Comparison of ENCODE assay signal across 27 cellular contexts in the genomic region with DNA sequence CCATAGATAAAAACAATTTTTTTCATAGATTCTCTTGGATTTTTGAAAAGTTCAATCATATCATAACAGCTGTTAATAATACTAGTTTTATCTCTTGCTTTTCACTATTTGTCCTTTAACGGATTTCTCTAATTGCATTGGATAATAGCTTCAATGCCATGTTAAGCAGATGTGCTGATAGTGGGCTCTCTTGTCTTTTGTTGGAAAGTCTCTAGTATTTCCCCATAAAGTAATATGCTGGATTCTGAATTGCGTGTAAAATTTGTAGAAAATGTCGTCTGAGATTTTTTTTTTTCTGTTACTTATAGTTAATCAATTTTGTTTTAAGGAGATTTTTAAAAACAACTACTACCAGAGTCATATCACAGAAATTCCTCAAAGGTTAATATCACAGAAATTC.
"Had no signal": no experiment of that assay in that cellular context is flagged by ENCODE, and none has a peak within 500 bp of the region (broad histone marks: within the 10 kb centered on the region; RNA-seq: fewer than 3 reads in every experiment).

No MANE protein-coding gene starts in this region.

- ATAC-seq: effector memory CD8-positive, alpha-beta T cell; esophagus mucosa; foreskin keratinocyte; gastrocnemius medialis; gastroesophageal sphincter; heart left ventricle; heart right ventricle had no signal

- H2AFZ ChIP-seq: hepatocyte had no signal

- H3K79me2 ChIP-seq: hepatocyte had no signal

- H3K27ac ChIP-seq: coronary artery, dorsolateral prefrontal cortex, epithelial cell of prostate, esophagus muscularis mucosa, esophagus squamous epithelium, foreskin keratinocyte, gastrocnemius medialis, gastroesophageal sphincter, heart left ventricle, heart right ventricle, hepatocyte had no signal

- H3K27me3 Mint-ChIP-seq: dendritic cell treated with granulocyte-macrophage colony-stimulating factor and Interleukin-4, amounts not matched to agents 40 ng/mL and 50 ng/mL, for 4 days; effector memory CD8-positive, alpha-beta T cell had no signal

- H3K27me3 ChIP-seq: esophagus muscularis mucosa, esophagus squamous epithelium, gastrocnemius medialis, gastroesophageal sphincter, heart left ventricle, heart right ventricle, hepatocyte had no signal

- H3K9me3 Mint-ChIP-seq: dendritic cell treated with granulocyte-macrophage colony-stimulating factor and Interleukin-4, amounts not matched to agents 40 ng/mL and 50 ng/mL, for 4 days; endodermal cell had no signal

- H3K4me3 ChIP-seq: coronary artery, dorsolateral prefrontal cortex, esophagus muscularis mucosa, esophagus squamous epithelium, gastrocnemius medialis, gastroesophageal sphincter, heart left ventricle, heart right ventricle, hepatocyte had no signal

- DNase-seq: cortex of kidney; dermis blood vessel endothelial cell; dorsolateral prefrontal cortex; effector CD4-positive, alpha-beta T cell; effector CD8-positive, alpha-beta T cell; effector memory CD4-positive, alpha-beta T cell; effector memory CD8-positive, alpha-beta T cell; endodermal cell; erythroblast; esophagus squamous epithelium; foreskin fibroblast; foreskin keratinocyte; foreskin melanocyte; gastrocnemius medialis; glutamatergic neuron; head of caudate nucleus; heart left ventricle; heart right ventricle; hippocampal formation had no signal

- FAIRE-seq: endothelial cell of umbilical vein had no signal

- H3K4me1 Mint-ChIP-seq: endodermal cell had no signal

- H3K4me3 Mint-ChIP-seq: dendritic cell treated with granulocyte-macrophage colony-stimulating factor and Interleukin-4, amounts not matched to agents 40 ng/mL and 50 ng/mL, for 4 days; effector memory CD8-positive, alpha-beta T cell; endodermal cell had no signal

- H3K4me1 ChIP-seq: esophagus muscularis mucosa, esophagus squamous epithelium, foreskin keratinocyte, gastroesophageal sphincter, heart left ventricle had no signal

- H3K9me3 ChIP-seq: esophagus muscularis mucosa, esophagus squamous epithelium, gastrocnemius medialis, gastroesophageal sphincter, heart left ventricle, heart right ventricle had no signal

- H3K27ac Mint-ChIP-seq: dendritic cell treated with granulocyte-macrophage colony-stimulating factor and Interleukin-4, amounts not matched to agents 40 ng/mL and 50 ng/mL, for 4 days; effector memory CD8-positive, alpha-beta T cell; endodermal cell had no signal

- H3K4me2 ChIP-seq: hepatocyte had no signal

- H3K36me3 ChIP-seq: esophagus muscularis mucosa, esophagus squamous epithelium, gastrocnemius medialis, gastroesophageal sphincter, heart left ventricle, heart right ventricle had no signal
